In the genomic region with DNA sequence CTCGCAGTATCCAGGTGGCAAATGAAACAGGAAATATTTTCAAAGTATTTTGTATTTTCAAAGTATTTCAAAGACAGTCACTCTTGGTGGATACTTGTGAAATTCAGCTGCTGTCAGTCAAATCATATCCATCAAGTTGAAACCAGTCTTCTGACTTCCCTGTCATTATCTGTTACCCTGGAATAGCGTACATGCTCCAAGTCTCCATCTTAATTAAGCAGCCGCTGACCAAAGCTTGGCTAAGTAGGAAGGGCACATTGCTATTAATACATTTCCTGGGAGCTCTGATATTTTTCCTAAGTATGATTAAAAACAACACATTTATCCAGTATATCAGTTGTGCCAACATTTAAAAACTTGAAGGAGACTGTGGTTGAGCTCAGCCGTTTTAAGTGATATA, we compare ENCODE assay signal across 6 cellular contexts.
"Had no signal": no experiment of that assay in that cellular context is flagged by ENCODE, and none has a peak within 500 bp of the region (broad histone marks: within the 10 kb centered on the region; RNA-seq: fewer than 3 reads in every experiment).

No MANE protein-coding gene starts in this region.

- DNase-seq: IMR-90, KBM-7 had no signal

- H3K27ac ChIP-seq: HL-60 had no signal

- H3K27me3 Mint-ChIP-seq: IgD-negative memory B cell had no signal

- H3K9me3 Mint-ChIP-seq: IgD-negative memory B cell had no signal

- H3K4me3 Mint-ChIP-seq: IgD-negative memory B cell had no signal

- ATAC-seq: HepG2, K562 had no signal

- H3K27ac Mint-ChIP-seq: IgD-negative memory B cell had no signal

- H3K4me3 ChIP-seq: K562 had no signal
